In genomic region chr16:84791088-84791487, GRCh38 we compare ENCODE assay signal across 16 cellular contexts.
"Had no signal": no experiment of that assay in that cellular context is flagged by ENCODE, and none has a peak within 500 bp of the region (broad histone marks: within the 10 kb centered on the region; RNA-seq: fewer than 3 reads in every experiment).

No MANE protein-coding gene starts in this region.

- H3K27me3 Mint-ChIP-seq: activated naive CD4-positive, alpha-beta T cell treated with anti-CD3 and anti-CD28 coated beads, Interleukin-2, amount 50 U/mL, for 24 hours had no signal

- H3K4me1 Mint-ChIP-seq: activated naive CD4-positive, alpha-beta T cell treated with anti-CD3 and anti-CD28 coated beads, Interleukin-2, amount 50 U/mL, for 24 hours had no signal

- DNase-seq: amniotic stem cell; effector memory CD4-positive, alpha-beta T cell; foreskin fibroblast; glutamatergic neuron; mesendoderm; stimulated activated CD4-positive, alpha-beta T cell treated with anti-CD3 and anti-CD28 coated beads, Interleukin-2, amount 100 ng/mL, for 24 hours; stimulated activated naive CD4-positive, alpha-beta T cell; SW 1271 had no signal

- H3K36me3 ChIP-seq: neural progenitor cell, right atrium auricular region, suprapubic skin had no signal

- H3K4me3 ChIP-seq: neural progenitor cell, right atrium auricular region, suprapubic skin had no signal

- H3K36me3 Mint-ChIP-seq: brain, neural progenitor cell had no signal

- H3K4me1 ChIP-seq: neural progenitor cell had no signal

- H3K27me3 ChIP-seq: neural progenitor cell, right atrium auricular region, suprapubic skin had no signal

- H3K4me3 Mint-ChIP-seq: activated naive CD4-positive, alpha-beta T cell treated with anti-CD3 and anti-CD28 coated beads, Interleukin-2, amount 50 U/mL, for 24 hours; neural progenitor cell; T-helper 2 cell treated with Interferon-gamma antibody and Interleukin-4, amounts not matched to agents 5 μg/mL and 100 μg/mL, for 36 hours had no signal

- H3K27ac Mint-ChIP-seq: activated naive CD4-positive, alpha-beta T cell treated with anti-CD3 and anti-CD28 coated beads, Interleukin-2, amount 50 U/mL, for 24 hours; activated T-helper 2 cell treated with anti-CD3 and anti-CD28 coated beads, Interferon-gamma antibody, Interleukin-2, Interleukin-4, amounts not matched to agents 10 μg/mL and 5 μg/mL and 100 μg/mL, durations not matched to agents 14 hours and 24 hours and 36 hours; neural progenitor cell; T-helper 2 cell treated with Interferon-gamma antibody and Interleukin-4, amounts not matched to agents 5 μg/mL and 100 μg/mL, for 36 hours had no signal

- H3K9me3 ChIP-seq: right atrium auricular region, suprapubic skin had no signal

- H3K9me3 Mint-ChIP-seq: activated naive CD4-positive, alpha-beta T cell treated with anti-CD3 and anti-CD28 coated beads, Interleukin-2, amount 50 U/mL, for 24 hours; activated T-helper 2 cell treated with anti-CD3 and anti-CD28 coated beads, Interferon-gamma antibody, Interleukin-2, Interleukin-4, amounts not matched to agents 10 μg/mL and 5 μg/mL and 100 μg/mL, durations not matched to agents 14 hours and 24 hours and 36 hours; neural progenitor cell; T-helper 2 cell treated with Interferon-gamma antibody and Interleukin-4, amounts not matched to agents 5 μg/mL and 100 μg/mL, for 36 hours had no signal

- H3K27ac ChIP-seq: epithelial cell of prostate, neural progenitor cell, right atrium auricular region, suprapubic skin had no signal
